Comparison of ENCODE assay signal across 14 cellular contexts in the genomic region with DNA sequence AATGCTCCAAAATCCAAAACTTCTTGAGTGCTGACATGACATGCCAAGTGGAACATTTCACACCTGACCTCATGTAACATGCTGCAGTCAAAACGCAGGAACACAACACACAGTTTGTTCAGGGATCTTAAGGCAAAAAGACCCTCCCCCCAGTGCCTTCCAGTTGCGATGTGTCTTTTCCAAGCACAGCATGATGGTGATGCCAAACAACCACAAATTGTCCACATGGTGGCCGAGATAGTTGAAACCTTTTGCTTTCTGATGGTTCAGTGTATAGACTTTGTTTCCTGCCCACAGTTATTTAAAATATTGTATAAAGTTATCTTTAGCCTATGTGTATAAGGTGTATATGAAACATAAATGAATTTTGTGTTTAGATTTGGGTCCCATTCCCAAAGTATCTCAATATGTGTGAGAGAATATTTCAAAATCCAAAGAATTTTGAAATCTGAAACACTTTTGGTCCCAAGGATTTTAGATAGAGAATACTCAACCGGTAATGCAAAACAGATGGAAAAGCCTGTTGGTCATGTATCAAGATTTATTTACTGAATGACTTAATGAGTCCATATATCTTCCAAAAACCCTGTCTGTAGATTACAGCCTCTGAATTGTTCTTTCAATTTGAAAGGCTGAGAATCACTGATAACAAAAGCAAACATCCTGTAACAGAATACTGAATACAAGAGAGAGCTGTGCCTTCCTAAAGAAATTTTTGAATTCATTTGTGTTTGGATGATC.
DNase-seq lines count a peak whose midpoint lies in the region; ATAC-seq and TF ChIP-seq lines count a peak whose summit lies in the region.
"Had no signal": no experiment of that assay in that cellular context is flagged by ENCODE, and none has a peak within 500 bp of the region (broad histone marks: within the 10 kb centered on the region; RNA-seq: fewer than 3 reads in every experiment).

No MANE protein-coding gene starts in this region.

- no peaks in the 10 kb centered on the region for H3K27me3 Mint-ChIP-seq in progenitor cell of endocrine pancreas
- H3K27me3 Mint-ChIP-seq in activated CD8-positive, alpha-beta memory T cell treated with anti-CD3 and anti-CD28 coated beads, Interleukin-2, amount 10 ng/mL, durations not matched to agents 7 days and 5 days = no peaks in the 10 kb centered on the region

- H3K27me3 ChIP-seq in sigmoid colon = no peaks in the 10 kb centered on the region
- H3K27me3 ChIP-seq: heart left ventricle had no signal

- H3K27ac ChIP-seq in sigmoid colon = no peak overlapping the region
- H3K27ac ChIP-seq: A549, parathyroid adenoma had no signal

- peak overlapping the region; percentile 91 for H3K27ac Mint-ChIP-seq in progenitor cell of endocrine pancreas
- no peak overlapping the region for H3K27ac Mint-ChIP-seq in activated CD8-positive, alpha-beta memory T cell treated with anti-CD3 and anti-CD28 coated beads, Interleukin-2, amount 10 ng/mL, durations not matched to agents 7 days and 5 days

- DNase-seq in NCI-H1092 treated with DMSO at 0.1 percent for 48 hours (lab: John Stamatoyannopoulos, UW) = peak; percentile 14
- DNase-seq in NCI-H1092 (lab: John Stamatoyannopoulos, UW) = no peak
- peak; percentile 0 for DNase-seq in NCI-H526 treated with DMSO at 0.1 percent for 48 hours (lab: John Stamatoyannopoulos, UW)
- peak; percentile 55 for DNase-seq in dedifferentiated amniotic fluid mesenchymal stem cell (ENCODE audit: extremely low spot score)
- no peak for DNase-seq in progenitor cell of endocrine pancreas (ENCODE audit: low spot score, unreplicated experiment)
- no peak for DNase-seq in activated CD8-positive, alpha-beta memory T cell treated with anti-CD3 and anti-CD28 coated beads, Interleukin-2, amount 10 ng/mL, durations not matched to agents 7 days and 5 days
- no peak for DNase-seq in sigmoid colon
- no peak for DNase-seq in stimulated activated CD4-positive, alpha-beta T cell treated with anti-CD3 and anti-CD28 coated beads, Interleukin-2, amount 100 ng/mL, for 48 hours
- DNase-seq: activated CD4-positive, alpha-beta T cell treated with anti-CD3 and anti-CD28 coated beads, Interleukin-2, amount 50 U/mL, for 1 hour; activated naive CD4-positive, alpha-beta T cell treated with Interleukin-2 at 50 U/mL for 16 hours; heart left ventricle had no signal

- no peak for TF ChIP-seq POLR2A in sigmoid colon (IDR thresholded peaks at IDR 0.05)

- ATAC-seq in activated CD8-positive, alpha-beta memory T cell treated with anti-CD3 and anti-CD28 coated beads, Interleukin-2, amount 10 ng/mL, durations not matched to agents 7 days and 5 days = no peak

- peaks cover 0 to 15% (median 5%) of the 10 kb centered on the region in 4 donors for H3K4me1 ChIP-seq in sigmoid colon
- H3K4me1 ChIP-seq: parathyroid adenoma had no signal

- no peaks in the 10 kb centered on the region for H3K36me3 Mint-ChIP-seq in progenitor cell of endocrine pancreas (ENCODE audit: insufficient read depth)
- peaks cover 2% of the 10 kb centered on the region for H3K36me3 Mint-ChIP-seq in activated CD8-positive, alpha-beta memory T cell treated with anti-CD3 and anti-CD28 coated beads, Interleukin-2, amount 10 ng/mL, durations not matched to agents 7 days and 5 days

- intact Hi-C loops in sigmoid colon (cut with DNase I) = no loop called here

- TF ChIP-seq EP300 in sigmoid colon (IDR thresholded peaks at IDR 0.05) = no peak

- no peak overlapping the region for H3K4me3 ChIP-seq in sigmoid colon
- H3K4me3 ChIP-seq: A549, heart left ventricle, lung had no signal

- peak; percentile 16 for TF ChIP-seq CTCF in progenitor cell of endocrine pancreas (IDR thresholded peaks at IDR 0.05; ENCODE audit: unreplicated experiment)
- TF ChIP-seq CTCF in sigmoid colon (IDR thresholded peaks at IDR 0.05) = no peak

- H3K36me3 ChIP-seq in sigmoid colon = no peaks in the 10 kb centered on the region
- H3K36me3 ChIP-seq: heart left ventricle had no signal

- H3K4me1 Mint-ChIP-seq in progenitor cell of endocrine pancreas (ENCODE audit: low read depth) = peaks cover 19% of the 10 kb centered on the region
- H3K4me1 Mint-ChIP-seq in activated CD8-positive, alpha-beta memory T cell treated with anti-CD3 and anti-CD28 coated beads, Interleukin-2, amount 10 ng/mL, durations not matched to agents 7 days and 5 days = peaks cover 18% of the 10 kb centered on the region

- WGBS in sigmoid colon, 2 donors = 42 to 72% methylated on average over 4 of the region's 4 CpGs

- no peak overlapping the region for H3K4me3 Mint-ChIP-seq in progenitor cell of endocrine pancreas (ENCODE audit: low read depth)
- no peak overlapping the region for H3K4me3 Mint-ChIP-seq in activated CD8-positive, alpha-beta memory T cell treated with anti-CD3 and anti-CD28 coated beads, Interleukin-2, amount 10 ng/mL, durations not matched to agents 7 days and 5 days

- CTCF ChIA-PET in activated CD8-positive, alpha-beta memory T cell treated with anti-CD3 and anti-CD28 coated beads, Interleukin-2, amount 10 ng/mL, durations not matched to agents 7 days and 5 days (lab: Charles Lee) = no interaction called here

- H3K9me3 ChIP-seq in sigmoid colon = no peaks in the 10 kb centered on the region
- H3K9me3 ChIP-seq: A549, heart left ventricle had no signal

- no peaks in the 10 kb centered on the region for H3K9me3 Mint-ChIP-seq in progenitor cell of endocrine pancreas (ENCODE audit: low read depth)
- no peaks in the 10 kb centered on the region for H3K9me3 Mint-ChIP-seq in activated CD8-positive, alpha-beta memory T cell treated with anti-CD3 and anti-CD28 coated beads, Interleukin-2, amount 10 ng/mL, durations not matched to agents 7 days and 5 days (ENCODE audit: low read depth)

Comparison
In these comparisons a context has a peak if more than half of its experiments do, and no peak if none do; other contexts are left out.
1. DNase-seq: peak in NCI-H1092 treated with DMSO at 0.1 percent for 48 hours (single experiment), NCI-H526 treated with DMSO at 0.1 percent for 48 hours (single experiment) and dedifferentiated amniotic fluid mesenchymal stem cell (single experiment); none in NCI-H1092 (single experiment), progenitor cell of endocrine pancreas (single experiment), activated CD8-positive, alpha-beta memory T cell treated with anti-CD3 and anti-CD28 coated beads, Interleukin-2, amount 10 ng/mL, durations not matched to agents 7 days and 5 days (single experiment), sigmoid colon (single experiment) and stimulated activated CD4-positive, alpha-beta T cell treated with anti-CD3 and anti-CD28 coated beads, Interleukin-2, amount 100 ng/mL, for 48 hours (0 of 2).